ENCODE assay signal across 19 cellular contexts in the genomic region with DNA sequence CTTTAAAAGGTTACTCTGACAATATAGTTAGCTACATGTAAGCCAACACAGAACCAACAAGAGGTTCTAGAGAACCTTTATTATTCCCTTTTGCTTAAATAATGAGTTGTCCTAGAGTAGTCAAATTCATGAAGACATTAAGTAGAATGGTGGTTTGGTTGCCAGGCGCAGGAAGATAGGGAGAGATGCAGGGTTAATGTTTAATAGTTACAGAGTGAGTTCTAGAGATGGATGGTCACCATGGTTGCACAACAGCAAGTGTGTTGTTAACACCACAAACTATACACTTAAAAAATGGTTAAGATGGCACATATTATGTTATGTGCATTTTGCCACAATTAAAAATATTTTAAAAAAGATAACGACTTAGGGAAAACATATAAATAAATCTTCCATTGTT. TPM values are rescaled to one million over a fixed set of nuclear protein-coding genes. Genes with fewer than 3 reads are reported as not detected.
DNase-seq lines count a peak whose midpoint lies in the region; ATAC-seq and TF ChIP-seq lines count a peak whose summit lies in the region.
"Had no signal": no experiment of that assay in that cellular context is flagged by ENCODE, and none has a peak within 500 bp of the region (broad histone marks: within the 10 kb centered on the region; RNA-seq: fewer than 3 reads in every experiment).

No MANE protein-coding gene starts in this region.

- no peaks in the 10 kb centered on the region for H3K9me3 ChIP-seq in right lobe of liver
- H3K9me3 ChIP-seq: BLaER1 had no signal

- H3K9me3 Mint-ChIP-seq in type B pancreatic cell: no peaks in the 10 kb centered on the region
- H3K9me3 Mint-ChIP-seq: CD8-positive, alpha-beta T cell had no signal

- no peaks in the 10 kb centered on the region for H3K36me3 ChIP-seq in right lobe of liver
- H3K36me3 ChIP-seq: BLaER1 had no signal

- peak; percentile 44 for DNase-seq in NCI-H526 (lab: John Stamatoyannopoulos, UW)
- DNase-seq in NCI-H526 treated with DMSO at 0.1 percent for 48 hours (lab: John Stamatoyannopoulos, UW): no peak
- peak; percentile 33 for DNase-seq in kidney tubule cell (ENCODE audit: low spot score)
- no peak for DNase-seq in right lobe of liver
- DNase-seq in type B pancreatic cell (ENCODE audit: extremely low spot score, unreplicated experiment): no peak
- DNase-seq in NCI-H146 treated with DMSO at 0.1 percent for 48 hours (lab: John Stamatoyannopoulos, UW; ENCODE audit: unreplicated experiment): no peak
- DNase-seq: 8988T; CD8-positive, alpha-beta T cell; COR-L47; DMS 273 treated with DMSO at 0.1 percent for 48 hours; DMS79; GDM1; GOT3; H7; HFFc6 had no signal

- peak overlapping the region; percentile 51 for H3K27ac Mint-ChIP-seq in type B pancreatic cell
- H3K27ac Mint-ChIP-seq: CD8-positive, alpha-beta T cell; HFFc6 had no signal

- no peak overlapping the region for H3K27ac ChIP-seq in right lobe of liver
- H3K27ac ChIP-seq: BLaER1 had no signal

- no peaks in the 10 kb centered on the region for H3K4me1 Mint-ChIP-seq in type B pancreatic cell (ENCODE audit: unreplicated experiment)

- no peak for TF ChIP-seq POLR2A in right lobe of liver (IDR thresholded peaks at IDR 0.05)

- H3K27me3 Mint-ChIP-seq in type B pancreatic cell: peaks cover 17% of the 10 kb centered on the region

- intact Hi-C loops in right lobe of liver (cut with DNase I): no loop called here

- no peaks in the 10 kb centered on the region for H3K36me3 Mint-ChIP-seq in type B pancreatic cell
- H3K36me3 Mint-ChIP-seq: CD8-positive, alpha-beta T cell had no signal

- WGBS in right lobe of liver (ENCODE audit: insufficient coverage, low coverage, low lambda C conversion rate, missing lambda C conversion rate): 69% methylated on average over 2 of the region's 2 CpGs

- H3K4me3 ChIP-seq in right lobe of liver: no peak overlapping the region
- H3K4me3 ChIP-seq: BLaER1 had no signal

- no peak for TF ChIP-seq CTCF in right lobe of liver (IDR thresholded peaks at IDR 0.05)
- no peak for TF ChIP-seq CTCF in type B pancreatic cell (conservative IDR thresholded peaks at IDR 0.05)

- H3K27me3 ChIP-seq in right lobe of liver: no peaks in the 10 kb centered on the region
- H3K27me3 ChIP-seq: BLaER1 had no signal

- H3K4me3 Mint-ChIP-seq in type B pancreatic cell: no peak overlapping the region
- H3K4me3 Mint-ChIP-seq: CD8-positive, alpha-beta T cell; HFFc6 had no signal

- ATAC-seq in right lobe of liver (peak in 3 of 4 donors; percentile 40 to 79 (median 52)), GM21737 (IDR thresholded peaks at IDR 0.05; ENCODE audit: unreplicated experiment) (no peak), HG03342 (IDR thresholded peaks at IDR 0.05; ENCODE audit: unreplicated experiment) (no peak)
- ATAC-seq: CD8-positive, alpha-beta T cell; HCT116 had no signal

- H3K4me1 ChIP-seq in right lobe of liver: peaks cover 0 to 20% (median 1%) of the 10 kb centered on the region in 4 donors

RNA-seq across cellular contexts. Expression of a gene that starts 26.2 kb away (rescaled TPM):
- total RNA-seq in right lobe of liver (1 to 10 TPM in 2 of 6 experiments, under 1 TPM in 4; 0.37 to 1.9 (median 0.53) TPM), type B pancreatic cell (ENCODE audit: low replicate concordance) (4.9 and 11.1 TPM in 2 replicates)
- total RNA-seq: CD8-positive, alpha-beta T cell had no signal

Comparison
In these comparisons a context has a peak if more than half of its experiments do, and no peak if none do; other contexts are left out.
1. DNase-seq: peak in NCI-H526 (2 of 2) and kidney tubule cell (single experiment); none in NCI-H526 treated with DMSO at 0.1 percent for 48 hours (single experiment), right lobe of liver (0 of 3), type B pancreatic cell (single experiment) and NCI-H146 treated with DMSO at 0.1 percent for 48 hours (single experiment).
2. ATAC-seq: peak in right lobe of liver (3 of 4); none in GM21737 (single experiment) and HG03342 (single experiment).